9 cellular contexts compared by ENCODE assay signal in the genomic region with DNA sequence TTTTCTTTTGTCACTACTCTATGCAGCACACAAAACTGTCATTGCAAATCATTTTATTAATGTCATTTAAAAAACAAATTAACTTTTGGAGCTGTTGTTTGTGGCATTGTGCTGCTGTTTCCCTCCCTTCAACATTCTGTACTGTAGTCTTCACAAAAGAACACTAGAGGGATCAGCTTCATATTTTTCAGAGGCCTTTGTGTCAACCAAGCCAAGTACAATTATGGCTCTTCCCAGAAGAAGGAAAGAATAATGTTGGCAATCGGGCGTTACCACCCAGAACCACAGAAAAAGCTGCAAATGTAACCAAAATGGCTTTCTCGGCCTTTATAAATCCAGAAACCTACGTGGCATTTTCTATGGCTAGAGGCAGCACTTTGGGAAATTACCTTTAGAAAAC.
DNase-seq lines count a peak whose midpoint lies in the region; ATAC-seq and TF ChIP-seq lines count a peak whose summit lies in the region.
"Had no signal": no experiment of that assay in that cellular context is flagged by ENCODE, and none has a peak within 500 bp of the region (broad histone marks: within the 10 kb centered on the region; RNA-seq: fewer than 3 reads in every experiment).

No MANE protein-coding gene starts in this region.

- H3K27me3 ChIP-seq in BJ (ENCODE audit: control insufficient read depth, insufficient read depth, low read length) = no peaks in the 10 kb centered on the region

- DNase-seq in BJ (ENCODE audit: low read depth) (peak; percentile 60), NCI-H2196 treated with DMSO at 0.1 percent for 48 hours (lab: John Stamatoyannopoulos, UW; ENCODE audit: unreplicated experiment) (peak; percentile 8), dermis blood vessel endothelial cell (peak; percentile 61), neural crest cell (ENCODE audit: low read depth, low spot score) (no peak), AML-193 (lab: John Stamatoyannopoulos, UW) (no peak), WTC11 (ENCODE audit: low spot score) (no peak), nucleus accumbens (lab: John Stamatoyannopoulos, UW) (no peak)
- DNase-seq: KBM-7 had no signal

- no peaks in the 10 kb centered on the region for H3K36me3 Mint-ChIP-seq in neural crest cell (ENCODE audit: low read depth)
- H3K36me3 Mint-ChIP-seq in WTC11 = no peaks in the 10 kb centered on the region

- no peaks in the 10 kb centered on the region for H3K9me3 Mint-ChIP-seq in neural crest cell
- no peaks in the 10 kb centered on the region for H3K9me3 Mint-ChIP-seq in WTC11

- H3K4me3 Mint-ChIP-seq in neural crest cell (no peak overlapping the region), WTC11 (no peak overlapping the region)

- ATAC-seq in HG02571 (IDR thresholded peaks at IDR 0.05; ENCODE audit: unreplicated experiment) (no peak), WTC11 (no peak)

- TF ChIP-seq CTCF in BJ (IDR thresholded peaks at IDR 0.05; ENCODE audit: insufficient read depth, low read depth, low read length) (peak; percentile 75), neural crest cell (conservative IDR thresholded peaks at IDR 0.05) (peak; percentile 54), WTC11 (IDR thresholded peaks at IDR 0.05) (no peak)

- H3K4me1 Mint-ChIP-seq in neural crest cell (peaks cover 14% of the 10 kb centered on the region), WTC11 (peaks cover 11% of the 10 kb centered on the region)

- no peak overlapping the region for H3K27ac Mint-ChIP-seq in neural crest cell (ENCODE audit: unreplicated experiment)
- H3K27ac Mint-ChIP-seq in WTC11 = no peak overlapping the region

- H3K27me3 Mint-ChIP-seq in neural crest cell (ENCODE audit: low read depth) = no peaks in the 10 kb centered on the region
- no peaks in the 10 kb centered on the region for H3K27me3 Mint-ChIP-seq in WTC11 (ENCODE audit: low read depth)

- POLR2A ChIA-PET in BJ (lab: Charles Lee) = interaction anchor here (0.6 to 7.0 kb wide), 10 partner anchors 73 to 136 kb away, joined by 3 to 166 read pairs (median 26); a partner anchor contains a TSS
- POLR2A ChIA-PET in WTC11 (lab: Charles Lee) = interaction anchor here (0.6 to 1.9 kb wide), 2 partner anchors 99 to 262 kb away, joined by 4 to 7 read pairs; a partner anchor contains a TSS

- CTCF ChIA-PET in BJ (lab: Yijun Ruan, JAX) = interaction anchor here (0.5 to 13.2 kb wide), 28 partner anchors 9 to 141 kb away, joined by 3 to 405 read pairs (median 6); a partner anchor contains a TSS
- CTCF ChIA-PET in WTC11 (lab: Charles Lee) = interaction anchor here (0.6 to 11.6 kb wide), 5 partner anchors 42 to 140 kb away, joined by 3 to 142 read pairs (median 3); a partner anchor contains a TSS

- peak overlapping the region; percentile 41 for H3K4me3 ChIP-seq in BJ (ENCODE audit: low read depth, low read length)

- H3K36me3 ChIP-seq in BJ (ENCODE audit: control insufficient read depth, insufficient read depth, low read length) = no peaks in the 10 kb centered on the region

TF ChIP-seq in WTC11, 78 proteins besides CTCF, POLR2A, EP300 and RAD21 (continues in another document):
- TF ChIP-seq, protein P1, sequence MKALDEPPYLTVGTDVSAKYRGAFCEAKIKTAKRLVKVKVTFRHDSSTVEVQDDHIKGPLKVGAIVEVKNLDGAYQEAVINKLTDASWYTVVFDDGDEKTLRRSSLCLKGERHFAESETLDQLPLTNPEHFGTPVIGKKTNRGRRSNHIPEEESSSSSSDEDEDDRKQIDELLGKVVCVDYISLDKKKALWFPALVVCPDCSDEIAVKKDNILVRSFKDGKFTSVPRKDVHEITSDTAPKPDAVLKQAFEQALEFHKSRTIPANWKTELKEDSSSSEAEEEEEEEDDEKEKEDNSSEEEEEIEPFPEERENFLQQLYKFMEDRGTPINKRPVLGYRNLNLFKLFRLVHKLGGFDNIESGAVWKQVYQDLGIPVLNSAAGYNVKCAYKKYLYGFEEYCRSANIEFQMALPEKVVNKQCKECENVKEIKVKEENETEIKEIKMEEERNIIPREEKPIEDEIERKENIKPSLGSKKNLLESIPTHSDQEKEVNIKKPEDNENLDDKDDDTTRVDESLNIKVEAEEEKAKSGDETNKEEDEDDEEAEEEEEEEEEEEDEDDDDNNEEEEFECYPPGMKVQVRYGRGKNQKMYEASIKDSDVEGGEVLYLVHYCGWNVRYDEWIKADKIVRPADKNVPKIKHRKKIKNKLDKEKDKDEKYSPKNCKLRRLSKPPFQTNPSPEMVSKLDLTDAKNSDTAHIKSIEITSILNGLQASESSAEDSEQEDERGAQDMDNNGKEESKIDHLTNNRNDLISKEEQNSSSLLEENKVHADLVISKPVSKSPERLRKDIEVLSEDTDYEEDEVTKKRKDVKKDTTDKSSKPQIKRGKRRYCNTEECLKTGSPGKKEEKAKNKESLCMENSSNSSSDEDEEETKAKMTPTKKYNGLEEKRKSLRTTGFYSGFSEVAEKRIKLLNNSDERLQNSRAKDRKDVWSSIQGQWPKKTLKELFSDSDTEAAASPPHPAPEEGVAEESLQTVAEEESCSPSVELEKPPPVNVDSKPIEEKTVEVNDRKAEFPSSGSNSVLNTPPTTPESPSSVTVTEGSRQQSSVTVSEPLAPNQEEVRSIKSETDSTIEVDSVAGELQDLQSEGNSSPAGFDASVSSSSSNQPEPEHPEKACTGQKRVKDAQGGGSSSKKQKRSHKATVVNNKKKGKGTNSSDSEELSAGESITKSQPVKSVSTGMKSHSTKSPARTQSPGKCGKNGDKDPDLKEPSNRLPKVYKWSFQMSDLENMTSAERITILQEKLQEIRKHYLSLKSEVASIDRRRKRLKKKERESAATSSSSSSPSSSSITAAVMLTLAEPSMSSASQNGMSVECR (CRISPR knock-in tag; IDR thresholded peaks at IDR 0.05; ENCODE audit: borderline replicate concordance) = no peak
- TF ChIP-seq CREM (CRISPR knock-in tag; IDR thresholded peaks at IDR 0.05) = no peak
- TF ChIP-seq ZNF396 (CRISPR knock-in tag; IDR thresholded peaks at IDR 0.05; ENCODE audit: borderline replicate concordance) = no peak
- TF ChIP-seq ETV6 (CRISPR knock-in tag; IDR thresholded peaks at IDR 0.05) = no peak
- TF ChIP-seq, protein P2, sequence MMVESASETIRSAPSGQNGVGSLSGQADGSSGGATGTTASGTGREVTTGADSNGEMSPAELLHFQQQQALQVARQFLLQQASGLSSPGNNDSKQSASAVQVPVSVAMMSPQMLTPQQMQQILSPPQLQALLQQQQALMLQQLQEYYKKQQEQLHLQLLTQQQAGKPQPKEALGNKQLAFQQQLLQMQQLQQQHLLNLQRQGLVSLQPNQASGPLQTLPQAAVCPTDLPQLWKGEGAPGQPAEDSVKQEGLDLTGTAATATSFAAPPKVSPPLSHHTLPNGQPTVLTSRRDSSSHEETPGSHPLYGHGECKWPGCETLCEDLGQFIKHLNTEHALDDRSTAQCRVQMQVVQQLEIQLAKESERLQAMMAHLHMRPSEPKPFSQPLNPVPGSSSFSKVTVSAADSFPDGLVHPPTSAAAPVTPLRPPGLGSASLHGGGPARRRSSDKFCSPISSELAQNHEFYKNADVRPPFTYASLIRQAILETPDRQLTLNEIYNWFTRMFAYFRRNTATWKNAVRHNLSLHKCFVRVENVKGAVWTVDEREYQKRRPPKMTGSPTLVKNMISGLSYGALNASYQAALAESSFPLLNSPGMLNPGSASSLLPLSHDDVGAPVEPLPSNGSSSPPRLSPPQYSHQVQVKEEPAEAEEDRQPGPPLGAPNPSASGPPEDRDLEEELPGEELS (CRISPR knock-in tag; IDR thresholded peaks at IDR 0.05) = no peak
- TF ChIP-seq JUN (CRISPR knock-in tag; IDR thresholded peaks at IDR 0.05) = no peak
- no peak for TF ChIP-seq PRRX2 (CRISPR knock-in tag; IDR thresholded peaks at IDR 0.05)
- TF ChIP-seq, protein P3, sequence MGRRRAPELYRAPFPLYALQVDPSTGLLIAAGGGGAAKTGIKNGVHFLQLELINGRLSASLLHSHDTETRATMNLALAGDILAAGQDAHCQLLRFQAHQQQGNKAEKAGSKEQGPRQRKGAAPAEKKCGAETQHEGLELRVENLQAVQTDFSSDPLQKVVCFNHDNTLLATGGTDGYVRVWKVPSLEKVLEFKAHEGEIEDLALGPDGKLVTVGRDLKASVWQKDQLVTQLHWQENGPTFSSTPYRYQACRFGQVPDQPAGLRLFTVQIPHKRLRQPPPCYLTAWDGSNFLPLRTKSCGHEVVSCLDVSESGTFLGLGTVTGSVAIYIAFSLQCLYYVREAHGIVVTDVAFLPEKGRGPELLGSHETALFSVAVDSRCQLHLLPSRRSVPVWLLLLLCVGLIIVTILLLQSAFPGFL (CRISPR knock-in tag; IDR thresholded peaks at IDR 0.05; ENCODE audit: borderline replicate concordance) = no peak
- TF ChIP-seq, protein P4, sequence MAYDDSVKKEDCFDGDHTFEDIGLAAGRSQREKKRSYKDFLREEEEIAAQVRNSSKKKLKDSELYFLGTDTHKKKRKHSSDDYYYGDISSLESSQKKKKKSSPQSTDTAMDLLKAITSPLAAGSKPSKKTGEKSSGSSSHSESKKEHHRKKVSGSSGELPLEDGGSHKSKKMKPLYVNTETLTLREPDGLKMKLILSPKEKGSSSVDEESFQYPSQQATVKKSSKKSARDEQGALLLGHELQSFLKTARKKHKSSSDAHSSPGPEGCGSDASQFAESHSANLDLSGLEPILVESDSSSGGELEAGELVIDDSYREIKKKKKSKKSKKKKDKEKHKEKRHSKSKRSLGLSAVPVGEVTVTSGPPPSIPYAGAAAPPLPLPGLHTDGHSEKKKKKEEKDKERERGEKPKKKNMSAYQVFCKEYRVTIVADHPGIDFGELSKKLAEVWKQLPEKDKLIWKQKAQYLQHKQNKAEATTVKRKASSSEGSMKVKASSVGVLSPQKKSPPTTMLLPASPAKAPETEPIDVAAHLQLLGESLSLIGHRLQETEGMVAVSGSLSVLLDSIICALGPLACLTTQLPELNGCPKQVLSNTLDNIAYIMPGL (CRISPR knock-in tag; IDR thresholded peaks at IDR 0.05) = no peak
- TF ChIP-seq MXD4 (CRISPR knock-in tag; IDR thresholded peaks at IDR 0.05; ENCODE audit: borderline replicate concordance) = no peak
- no peak for TF ChIP-seq ESRRA (CRISPR knock-in tag; IDR thresholded peaks at IDR 0.05; ENCODE audit: borderline replicate concordance)
- TF ChIP-seq NR3C1 (CRISPR knock-in tag; conservative IDR thresholded peaks at IDR 0.05; ENCODE audit: low read depth) = no peak
- TF ChIP-seq ZNF121 (CRISPR knock-in tag; IDR thresholded peaks at IDR 0.05) = no peak
- TF ChIP-seq, protein P5, sequence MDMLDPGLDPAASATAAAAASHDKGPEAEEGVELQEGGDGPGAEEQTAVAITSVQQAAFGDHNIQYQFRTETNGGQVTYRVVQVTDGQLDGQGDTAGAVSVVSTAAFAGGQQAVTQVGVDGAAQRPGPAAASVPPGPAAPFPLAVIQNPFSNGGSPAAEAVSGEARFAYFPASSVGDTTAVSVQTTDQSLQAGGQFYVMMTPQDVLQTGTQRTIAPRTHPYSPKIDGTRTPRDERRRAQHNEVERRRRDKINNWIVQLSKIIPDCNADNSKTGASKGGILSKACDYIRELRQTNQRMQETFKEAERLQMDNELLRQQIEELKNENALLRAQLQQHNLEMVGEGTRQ (CRISPR knock-in tag; IDR thresholded peaks at IDR 0.05) = no peak
- TF ChIP-seq FOXP1 (CRISPR knock-in tag; IDR thresholded peaks at IDR 0.05; ENCODE audit: borderline replicate concordance) = no peak

Comparison
In these comparisons a context has a peak if more than half of its experiments do, and no peak if none do; other contexts are left out.
1. DNase-seq: peak in BJ (single experiment), NCI-H2196 treated with DMSO at 0.1 percent for 48 hours (single experiment) and dermis blood vessel endothelial cell (single experiment); none in neural crest cell (single experiment), AML-193 (0 of 2), WTC11 (single experiment) and nucleus accumbens (0 of 56).